14 cellular contexts compared by ENCODE assay signal in genomic region chr1:180888870-180889269, GRCh38. TPM values are rescaled to one million over a fixed set of nuclear protein-coding genes. Genes with fewer than 3 reads are reported as not detected.
DNase-seq lines count a peak whose midpoint lies in the region; ATAC-seq lines count a peak whose summit lies in the region.
"Had no signal": no experiment of that assay in that cellular context is flagged by ENCODE, and none has a peak within 500 bp of the region (broad histone marks: within the 10 kb centered on the region; RNA-seq: fewer than 3 reads in every experiment).

No MANE protein-coding gene starts in this region.

- H3K27me3 ChIP-seq in aorta (ENCODE audit: control insufficient read depth in 1 of 2, insufficient read depth in 2 of 2, low read length in 1 of 2) = no peaks in the 10 kb centered on the region

- 88 to 100% methylated on average over 1 of the region's 1 CpG for WGBS in aorta, 2 donors

- DNase-seq in CD1c-positive myeloid dendritic cell (ENCODE audit: extremely low spot score) (peak; percentile 17), EL (no peak), NCI-H774 (lab: John Stamatoyannopoulos, UW) (no peak), aorta (no peak)
- DNase-seq: effector memory CD8-positive, alpha-beta T cell; foreskin melanocyte; KBM-7; NCI-H2081 treated with DMSO at 0.1 percent for 48 hours; stimulated activated CD4-positive, alpha-beta T cell treated with anti-CD3 and anti-CD28 coated beads, Interleukin-2, amount 100 ng/mL, for 24 hours had no signal

- intact Hi-C loops in aorta (cut with DNase I) = no loop called here

- H3K4me1 ChIP-seq in aorta (ENCODE audit: control insufficient read depth in 1 of 2, insufficient read depth in 2 of 2, low read length in 2 of 2) = no peaks in the 10 kb centered on the region

- peaks cover 0 to 3% of the 10 kb centered on the region in 2 donors for H3K36me3 ChIP-seq in aorta (ENCODE audit: control insufficient read depth in 1 of 2, insufficient read depth in 2 of 2, low read length in 1 of 2)

- no peak overlapping the region for H3K27ac ChIP-seq in aorta (ENCODE audit: low read depth in 1 of 2, low read length in 2 of 2)

- H3K4me3 ChIP-seq in aorta (ENCODE audit: low read length in 2 of 2) = no peak overlapping the region

- H3K9me3 ChIP-seq in aorta (ENCODE audit: control insufficient read depth, low read length) = no peaks in the 10 kb centered on the region

- ATAC-seq in GM19351 (IDR thresholded peaks at IDR 0.05; ENCODE audit: unreplicated experiment) (peak; percentile 88), HG02610 (IDR thresholded peaks at IDR 0.05; ENCODE audit: unreplicated experiment) (peak; percentile 89), HG03558 (IDR thresholded peaks at IDR 0.05; ENCODE audit: extremely low read depth, unreplicated experiment) (peak; percentile 60), HG03139 (IDR thresholded peaks at IDR 0.05; ENCODE audit: unreplicated experiment) (no peak), aorta (ENCODE audit: low FRiP score) (no peak)
- ATAC-seq: effector memory CD8-positive, alpha-beta T cell; stimulated activated effector memory CD8-positive, alpha-beta T cell treated with anti-CD3 and anti-CD28 coated beads, Interleukin-12 subunit alpha, Interleukin-12 subunit beta, amount 100 ng/mL, for 72 hours had no signal

RNA-seq across cellular contexts. Expression of gene KIAA1614, which starts 23.8 kb away (rescaled TPM):
- 10 to 100 TPM in 1 of 2 donors, 1 to 10 TPM in 1; 9.8 to 10.5 TPM for total RNA-seq in aorta
- polyA plus RNA-seq in aorta = 1 to 10 TPM; 4.3 to 8.1 TPM

Comparison
In these comparisons a context has a peak if more than half of its experiments do, and no peak if none do; other contexts are left out.
1. ATAC-seq: peak in GM19351 (single experiment), HG02610 (single experiment) and HG03558 (single experiment); none in HG03139 (single experiment) and aorta (single experiment).